ENCODE assay signal across 28 cellular contexts in genomic region chr15:58760385-58761009, GRCh38. TPM values are rescaled to one million over a fixed set of nuclear protein-coding genes. Genes with fewer than 3 reads are reported as not detected.
DNase-seq lines count a peak whose midpoint lies in the region; ATAC-seq and TF ChIP-seq lines count a peak whose summit lies in the region.
"Had no signal": no experiment of that assay in that cellular context is flagged by ENCODE, and none has a peak within 500 bp of the region (broad histone marks: within the 10 kb centered on the region; RNA-seq: fewer than 3 reads in every experiment).

No MANE protein-coding gene starts in this region.

- intact Hi-C loops in activated CD4-positive, alpha-beta T cell treated with anti-CD3 and anti-CD28 coated beads for 36 hours (cut with DNase I, micrococcal nuclease) = loop anchor here (1.0 to 2.0 kb wide), 2 partner anchors 533 to 534 kb away; no protein-coding TSS in a partner anchor

- H3K79me2 ChIP-seq in neural progenitor cell (ENCODE audit: low read depth) = no peaks in the 10 kb centered on the region

- CTCF ChIA-PET in activated CD4-positive, alpha-beta T cell treated with anti-CD3 and anti-CD28 coated beads for 36 hours (lab: Charles Lee) = interaction anchor here (1.8 kb wide), 1 partner anchor 10 kb away, joined by 8 read pairs; the partner anchor contains the start of gene MINDY2

- H3K9me3 Mint-ChIP-seq in activated CD4-positive, alpha-beta T cell treated with anti-CD3 and anti-CD28 coated beads for 36 hours (ENCODE audit: low read depth) = peaks cover 4% of the 10 kb centered on the region
- H3K9me3 Mint-ChIP-seq in chondrocyte (ENCODE audit: low read depth) (peaks cover 15% of the 10 kb centered on the region), neural progenitor cell (peaks cover 11% of the 10 kb centered on the region)
- H3K9me3 Mint-ChIP-seq: activated naive CD4-positive, alpha-beta T cell treated with anti-CD3 and anti-CD28 coated beads, Interleukin-2, amount 50 U/mL, for 24 hours had no signal

- H3K4me1 Mint-ChIP-seq in activated CD4-positive, alpha-beta T cell treated with anti-CD3 and anti-CD28 coated beads for 36 hours = no peaks in the 10 kb centered on the region
- H3K4me1 Mint-ChIP-seq in chondrocyte (ENCODE audit: low read depth) (no peaks in the 10 kb centered on the region), neural progenitor cell (no peaks in the 10 kb centered on the region)
- H3K4me1 Mint-ChIP-seq: activated naive CD4-positive, alpha-beta T cell treated with anti-CD3 and anti-CD28 coated beads, Interleukin-2, amount 50 U/mL, for 24 hours had no signal

- no peak overlapping the region for H3K27ac Mint-ChIP-seq in activated CD4-positive, alpha-beta T cell treated with anti-CD3 and anti-CD28 coated beads for 36 hours
- H3K27ac Mint-ChIP-seq in chondrocyte (ENCODE audit: unreplicated experiment) (peak overlapping the region; percentile 12), neural progenitor cell (no peak overlapping the region)
- H3K27ac Mint-ChIP-seq: activated CD4-positive, alpha-beta memory T cell treated with anti-CD3 and anti-CD28 coated beads, Interleukin-2, amount 10 ng/mL, durations not matched to agents 7 days and 5 days; activated naive CD4-positive, alpha-beta T cell treated with anti-CD3 and anti-CD28 coated beads, Interleukin-2, amount 50 U/mL, for 24 hours; activated T-helper 2 cell treated with anti-CD3 and anti-CD28 coated beads, Interferon-gamma antibody, Interleukin-2, Interleukin-4, amounts not matched to agents 10 μg/mL and 5 μg/mL and 100 μg/mL, durations not matched to agents 14 hours and 24 hours and 36 hours had no signal

- no peaks in the 10 kb centered on the region for H3K27me3 ChIP-seq in neural progenitor cell
- H3K27me3 ChIP-seq in brain microvascular endothelial cell (replicated peaks) = no peaks in the 10 kb centered on the region
- H3K27me3 ChIP-seq: cardiac muscle cell, gastroesophageal sphincter, testis had no signal

- TF ChIP-seq CTCF in NB4 (IDR thresholded peaks at IDR 0.05; ENCODE audit: low read depth, low read length) (no peak), chondrocyte (IDR thresholded peaks at IDR 0.05) (no peak), neural progenitor cell (IDR thresholded peaks at IDR 0.05) (peak; percentile 7), brain microvascular endothelial cell (IDR thresholded peaks at IDR 0.05; ENCODE audit: low read depth, low read length, missing control alignments) (no peak)

- no peaks in the 10 kb centered on the region for H3K27me3 Mint-ChIP-seq in activated CD4-positive, alpha-beta T cell treated with anti-CD3 and anti-CD28 coated beads for 36 hours
- H3K27me3 Mint-ChIP-seq in chondrocyte (ENCODE audit: low read depth) (no peaks in the 10 kb centered on the region), neural progenitor cell (ENCODE audit: insufficient read depth, low read depth) (no peaks in the 10 kb centered on the region)
- H3K27me3 Mint-ChIP-seq: activated naive CD4-positive, alpha-beta T cell treated with anti-CD3 and anti-CD28 coated beads, Interleukin-2, amount 50 U/mL, for 24 hours had no signal

- H3K9ac ChIP-seq in neural progenitor cell = no peak overlapping the region
- H3K9ac ChIP-seq: KMS-11 had no signal

- H3K4me1 ChIP-seq in neural progenitor cell = no peaks in the 10 kb centered on the region
- H3K4me1 ChIP-seq: gastroesophageal sphincter, HAP-1, psoas muscle, testis had no signal

- no peak overlapping the region for H3K4me2 ChIP-seq in neural progenitor cell
- H3K4me2 ChIP-seq: KMS-11 had no signal

- no peak overlapping the region for H3K4me3 Mint-ChIP-seq in activated CD4-positive, alpha-beta T cell treated with anti-CD3 and anti-CD28 coated beads for 36 hours
- H3K4me3 Mint-ChIP-seq in chondrocyte (ENCODE audit: unreplicated experiment) (no peak overlapping the region), neural progenitor cell (no peak overlapping the region)
- H3K4me3 Mint-ChIP-seq: activated CD4-positive, alpha-beta memory T cell treated with anti-CD3 and anti-CD28 coated beads, Interleukin-2, amount 10 ng/mL, durations not matched to agents 7 days and 5 days; activated naive CD4-positive, alpha-beta T cell treated with anti-CD3 and anti-CD28 coated beads, Interleukin-2, amount 50 U/mL, for 24 hours had no signal

- no peaks in the 10 kb centered on the region for H3F3A ChIP-seq in neural progenitor cell (ENCODE audit: low read depth)

- TF ChIP-seq POLR2A in NB4 (IDR thresholded peaks at IDR 0.05; ENCODE audit: extremely low read depth, insufficient read length) = no peak

- no peaks in the 10 kb centered on the region for H3K9me3 ChIP-seq in neural progenitor cell (ENCODE audit: low read depth)
- H3K9me3 ChIP-seq: psoas muscle, testis had no signal

- no peak for DNase-seq in activated CD4-positive, alpha-beta T cell treated with anti-CD3 and anti-CD28 coated beads for 36 hours
- no peak for DNase-seq in activated CD4-positive, alpha-beta T cell treated with anti-CD3 and anti-CD28 coated beads, Interleukin-2, amount 50 U/mL, for 4 hours
- DNase-seq in NB4 (ENCODE audit: low read depth) = peak; percentile 79
- no peak for DNase-seq in chondrocyte (ENCODE audit: low spot score)
- no peak for DNase-seq in neural progenitor cell (ENCODE audit: low spot score)
- DNase-seq in brain microvascular endothelial cell = no peak
- DNase-seq in NCI-H1092 treated with DMSO at 0.1 percent for 48 hours (lab: John Stamatoyannopoulos, UW) = no peak
- DNase-seq: ACHN; activated CD8-positive, alpha-beta memory T cell treated with anti-CD3 and anti-CD28 coated beads, Interleukin-2, amount 50 U/mL, for 48 hours; Calu3; hypothalamus; NCI-H1092; NCI-H2029 treated with DMSO at 0.1 percent for 48 hours; NCI-H446 treated with DMSO at 0.1 percent for 48 hours; NK-92 treated with Interleukin-12 subunit alpha and Interleukin-12 subunit beta, amount 100 ng/mL, for 24 hours; nucleus accumbens; psoas muscle; stimulated activated naive CD4-positive, alpha-beta T cell treated with Interleukin-2 at 50 U/mL for 16 hours; testis had no signal

- H3K27ac ChIP-seq in neural progenitor cell = no peak overlapping the region
- H3K27ac ChIP-seq in brain microvascular endothelial cell = no peak overlapping the region
- H3K27ac ChIP-seq: cardiac muscle cell, gastroesophageal sphincter, KMS-11, psoas muscle, testis had no signal

- POLR2A ChIA-PET in activated CD4-positive, alpha-beta T cell treated with anti-CD3 and anti-CD28 coated beads for 36 hours (lab: Charles Lee) = interaction anchor here (0.6 kb wide), 1 partner anchor 120 kb away, joined by 4 read pairs; no protein-coding TSS in a partner anchor

- no peaks in the 10 kb centered on the region for H3K36me3 ChIP-seq in neural progenitor cell
- H3K36me3 ChIP-seq in brain microvascular endothelial cell (replicated peaks) = no peaks in the 10 kb centered on the region
- H3K36me3 ChIP-seq: cardiac muscle cell, gastroesophageal sphincter, HAP-1 had no signal

- peak overlapping the region; percentile 32 for H3K4me3 ChIP-seq in NB4 (ENCODE audit: low read depth, low read length)
- H3K4me3 ChIP-seq in neural progenitor cell = no peak overlapping the region
- H3K4me3 ChIP-seq in brain microvascular endothelial cell (ENCODE audit: low read depth, low read length) = no peak overlapping the region
- H3K4me3 ChIP-seq: cardiac muscle cell, gastroesophageal sphincter, HAP-1, psoas muscle, testis had no signal

- H2AFZ ChIP-seq in neural progenitor cell (replicated peaks) = no peak overlapping the region

- ATAC-seq in activated CD4-positive, alpha-beta T cell treated with anti-CD3 and anti-CD28 coated beads for 36 hours = peak; percentile 16
- ATAC-seq in HG02970 (IDR thresholded peaks at IDR 0.05; ENCODE audit: low FRiP score, unreplicated experiment) = no peak
- ATAC-seq: gastroesophageal sphincter, left lobe of liver, psoas muscle had no signal

- in situ Hi-C loops in brain microvascular endothelial cell (cut with HindIII; ENCODE audit: low pct_ligation_motif_present, low sequenced_read_pairs) = no loop called here

- no peaks in the 10 kb centered on the region for H4K20me1 ChIP-seq in neural progenitor cell (ENCODE audit: low read depth)

- H3K36me3 Mint-ChIP-seq in activated CD4-positive, alpha-beta T cell treated with anti-CD3 and anti-CD28 coated beads for 36 hours (ENCODE audit: low read depth) = no peaks in the 10 kb centered on the region
- H3K36me3 Mint-ChIP-seq in chondrocyte (ENCODE audit: low read depth) (no peaks in the 10 kb centered on the region), neural progenitor cell (no peaks in the 10 kb centered on the region)
- H3K36me3 Mint-ChIP-seq: activated naive CD4-positive, alpha-beta T cell treated with anti-CD3 and anti-CD28 coated beads, Interleukin-2, amount 50 U/mL, for 24 hours had no signal

RNA-seq across cellular contexts. Expression of gene MINDY2, which starts 10.6 kb away (rescaled TPM):
- 1 to 10 TPM; 8.2 to 9.2 TPM for total RNA-seq in activated CD4-positive, alpha-beta T cell treated with anti-CD3 and anti-CD28 coated beads for 36 hours
- total RNA-seq in chondrocyte (16.0 to 19.4 TPM (median 19.0 TPM) in 3 replicates), neural progenitor cell (ENCODE audit: low replicate concordance) (15.4 and 25.0 TPM in 2 replicates)

RNA-seq across cellular contexts. Expression of gene ADAM10, which starts 11.0 kb away (rescaled TPM):
- total RNA-seq in activated CD4-positive, alpha-beta T cell treated with anti-CD3 and anti-CD28 coated beads for 36 hours = 10 to 100 TPM; 74.5 to 82.0 TPM
- total RNA-seq in chondrocyte = 147 to 181 TPM (median 148 TPM) in 3 replicates
- 150 and 153 TPM in 2 replicates for total RNA-seq in neural progenitor cell (ENCODE audit: low replicate concordance)
